ENCODE assay signal across 13 cellular contexts in genomic region chr22:27461470-27461869, GRCh38.
DNase-seq lines count a peak whose midpoint lies in the region; ATAC-seq and TF ChIP-seq lines count a peak whose summit lies in the region.
"Had no signal": no experiment of that assay in that cellular context is flagged by ENCODE, and none has a peak within 500 bp of the region (broad histone marks: within the 10 kb centered on the region; RNA-seq: fewer than 3 reads in every experiment).

No MANE protein-coding gene starts in this region.

- CTCF ChIA-PET in activated CD8-positive, alpha-beta memory T cell treated with anti-CD3 and anti-CD28 coated beads, Interleukin-2, amount 10 ng/mL, durations not matched to agents 7 days and 5 days (lab: Charles Lee): no interaction called here
- CTCF ChIA-PET in activated CD4-positive, alpha-beta memory T cell treated with anti-CD3 and anti-CD28 coated beads for 36 hours (lab: Charles Lee): no interaction called here

- H2AFZ ChIP-seq in ACC112 (ENCODE audit: low read length, unreplicated experiment): no peak overlapping the region

- H3K27me3 ChIP-seq in ACC112 (ENCODE audit: insufficient read depth, low read length) (no peaks in the 10 kb centered on the region), HUES48 (ENCODE audit: control insufficient read depth, insufficient read depth, low read length) (no peaks in the 10 kb centered on the region), kidney epithelial cell (ENCODE audit: control insufficient read depth, insufficient read depth, low read length) (no peaks in the 10 kb centered on the region)
- H3K27me3 ChIP-seq: BLaER1 treated with 17β-estradiol and CSF1 and Interleukin-3, amounts not matched to agents 10 nM and 100 nM had no signal

- no peaks in the 10 kb centered on the region for H3K9me3 ChIP-seq in HUES48 (ENCODE audit: control insufficient read depth, insufficient read depth, low read length)
- H3K9me3 ChIP-seq: BLaER1 treated with 17β-estradiol and CSF1 and Interleukin-3, amounts not matched to agents 10 nM and 100 nM had no signal

- H3K4me1 Mint-ChIP-seq in chondrocyte (ENCODE audit: low read depth): peaks cover 57% of the 10 kb centered on the region
- H3K4me1 Mint-ChIP-seq in activated CD8-positive, alpha-beta memory T cell treated with anti-CD3 and anti-CD28 coated beads, Interleukin-2, amount 10 ng/mL, durations not matched to agents 7 days and 5 days: no peaks in the 10 kb centered on the region
- no peaks in the 10 kb centered on the region for H3K4me1 Mint-ChIP-seq in activated CD4-positive, alpha-beta memory T cell treated with anti-CD3 and anti-CD28 coated beads for 36 hours (ENCODE audit: low read depth)

- H3K4me3 ChIP-seq in ACC112 (ENCODE audit: low read depth, low read length) (no peak overlapping the region), HUES48 (ENCODE audit: low read depth, low read length) (no peak overlapping the region), kidney epithelial cell (ENCODE audit: low read depth, low read length) (no peak overlapping the region)
- H3K4me3 ChIP-seq: BLaER1 treated with 17β-estradiol and CSF1 and Interleukin-3, amounts not matched to agents 10 nM and 100 nM; spleen had no signal

- H3K27ac Mint-ChIP-seq in chondrocyte (ENCODE audit: unreplicated experiment): peak overlapping the region; percentile 99
- no peak overlapping the region for H3K27ac Mint-ChIP-seq in activated CD8-positive, alpha-beta memory T cell treated with anti-CD3 and anti-CD28 coated beads, Interleukin-2, amount 10 ng/mL, durations not matched to agents 7 days and 5 days
- H3K27ac Mint-ChIP-seq in activated CD4-positive, alpha-beta memory T cell treated with anti-CD3 and anti-CD28 coated beads for 36 hours: no peak overlapping the region

- no peaks in the 10 kb centered on the region for H3K36me3 Mint-ChIP-seq in chondrocyte (ENCODE audit: low read depth)
- H3K36me3 Mint-ChIP-seq in activated CD8-positive, alpha-beta memory T cell treated with anti-CD3 and anti-CD28 coated beads, Interleukin-2, amount 10 ng/mL, durations not matched to agents 7 days and 5 days: no peaks in the 10 kb centered on the region
- no peaks in the 10 kb centered on the region for H3K36me3 Mint-ChIP-seq in activated CD4-positive, alpha-beta memory T cell treated with anti-CD3 and anti-CD28 coated beads for 36 hours
- H3K36me3 Mint-ChIP-seq: brain had no signal

- H3K27ac ChIP-seq in ACC112 (ENCODE audit: low read depth, low read length): peak overlapping the region; percentile 57
- peak overlapping the region; percentile 83 for H3K27ac ChIP-seq in HUES48 (ENCODE audit: low read depth, low read length)
- H3K27ac ChIP-seq: BLaER1 treated with 17β-estradiol and CSF1 and Interleukin-3, amounts not matched to agents 10 nM and 100 nM; KMS-11; spleen had no signal

- no peaks in the 10 kb centered on the region for H3K79me2 ChIP-seq in ACC112 (ENCODE audit: control insufficient read depth, insufficient read depth, low read length, unreplicated experiment)

- peak overlapping the region; percentile 44 for H3K4me3 Mint-ChIP-seq in chondrocyte (ENCODE audit: unreplicated experiment)
- H3K4me3 Mint-ChIP-seq in activated CD8-positive, alpha-beta memory T cell treated with anti-CD3 and anti-CD28 coated beads, Interleukin-2, amount 10 ng/mL, durations not matched to agents 7 days and 5 days: no peak overlapping the region
- H3K4me3 Mint-ChIP-seq in activated CD4-positive, alpha-beta memory T cell treated with anti-CD3 and anti-CD28 coated beads for 36 hours: no peak overlapping the region

- no peaks in the 10 kb centered on the region for H3K27me3 Mint-ChIP-seq in chondrocyte (ENCODE audit: low read depth)
- H3K27me3 Mint-ChIP-seq in activated CD8-positive, alpha-beta memory T cell treated with anti-CD3 and anti-CD28 coated beads, Interleukin-2, amount 10 ng/mL, durations not matched to agents 7 days and 5 days: no peaks in the 10 kb centered on the region
- no peaks in the 10 kb centered on the region for H3K27me3 Mint-ChIP-seq in activated CD4-positive, alpha-beta memory T cell treated with anti-CD3 and anti-CD28 coated beads for 36 hours

- no peaks in the 10 kb centered on the region for H3K9me3 Mint-ChIP-seq in chondrocyte (ENCODE audit: low read depth)
- no peaks in the 10 kb centered on the region for H3K9me3 Mint-ChIP-seq in activated CD8-positive, alpha-beta memory T cell treated with anti-CD3 and anti-CD28 coated beads, Interleukin-2, amount 10 ng/mL, durations not matched to agents 7 days and 5 days (ENCODE audit: low read depth)
- H3K9me3 Mint-ChIP-seq in activated CD4-positive, alpha-beta memory T cell treated with anti-CD3 and anti-CD28 coated beads for 36 hours: peaks cover 5% of the 10 kb centered on the region

- H3K4me1 ChIP-seq in ACC112 (ENCODE audit: control insufficient read depth, insufficient read depth, low read length, unreplicated experiment): peaks cover 21% of the 10 kb centered on the region
- peaks cover 22% of the 10 kb centered on the region for H3K4me1 ChIP-seq in HUES48 (ENCODE audit: control insufficient read depth, insufficient read depth, low read length)
- H3K4me1 ChIP-seq: spleen had no signal

- no peak for ATAC-seq in activated CD8-positive, alpha-beta memory T cell treated with anti-CD3 and anti-CD28 coated beads, Interleukin-2, amount 10 ng/mL, durations not matched to agents 7 days and 5 days
- ATAC-seq in HG03565 (IDR thresholded peaks at IDR 0.05; ENCODE audit: unreplicated experiment): no peak

- DNase-seq in chondrocyte (ENCODE audit: low spot score): no peak
- peak; percentile 91 for DNase-seq in kidney epithelial cell (ENCODE audit: low read depth)
- no peak for DNase-seq in activated CD8-positive, alpha-beta memory T cell treated with anti-CD3 and anti-CD28 coated beads, Interleukin-2, amount 10 ng/mL, durations not matched to agents 7 days and 5 days
- no peak for DNase-seq in activated CD4-positive, alpha-beta memory T cell treated with anti-CD3 and anti-CD28 coated beads for 36 hours
- no peak for DNase-seq in NCI-H2227 (lab: John Stamatoyannopoulos, UW; ENCODE audit: unreplicated experiment)
- DNase-seq: activated CD4-positive, alpha-beta T cell treated with anti-CD3 and anti-CD28 coated beads for 4 hours; spleen had no signal

- intact Hi-C loops in activated CD4-positive, alpha-beta memory T cell treated with anti-CD3 and anti-CD28 coated beads for 36 hours (cut with micrococcal nuclease): no loop called here

- POLR2A ChIA-PET in activated CD4-positive, alpha-beta memory T cell treated with anti-CD3 and anti-CD28 coated beads for 36 hours (lab: Charles Lee): no interaction called here

- H3K36me3 ChIP-seq in ACC112 (ENCODE audit: insufficient read depth, low read length) (no peaks in the 10 kb centered on the region), HUES48 (ENCODE audit: control insufficient read depth, insufficient read depth, low read length) (no peaks in the 10 kb centered on the region), kidney epithelial cell (ENCODE audit: control insufficient read depth, insufficient read depth, low read length) (no peaks in the 10 kb centered on the region)
- H3K36me3 ChIP-seq: BLaER1 treated with 17β-estradiol and CSF1 and Interleukin-3, amounts not matched to agents 10 nM and 100 nM; spleen had no signal

- TF ChIP-seq CTCF in chondrocyte (IDR thresholded peaks at IDR 0.05) (no peak), kidney epithelial cell (IDR thresholded peaks at IDR 0.05; ENCODE audit: insufficient read depth, low read length, poor library complexity, severe bottlenecking) (no peak)

- no peak overlapping the region for H3K9ac ChIP-seq in HUES48 (ENCODE audit: low read depth, low read length)
- H3K9ac ChIP-seq: BLaER1 treated with 17β-estradiol and CSF1 and Interleukin-3, amounts not matched to agents 10 nM and 100 nM; KMS-11 had no signal
